Comparison of ENCODE assay signal across 1 cellular context in the genomic region with DNA sequence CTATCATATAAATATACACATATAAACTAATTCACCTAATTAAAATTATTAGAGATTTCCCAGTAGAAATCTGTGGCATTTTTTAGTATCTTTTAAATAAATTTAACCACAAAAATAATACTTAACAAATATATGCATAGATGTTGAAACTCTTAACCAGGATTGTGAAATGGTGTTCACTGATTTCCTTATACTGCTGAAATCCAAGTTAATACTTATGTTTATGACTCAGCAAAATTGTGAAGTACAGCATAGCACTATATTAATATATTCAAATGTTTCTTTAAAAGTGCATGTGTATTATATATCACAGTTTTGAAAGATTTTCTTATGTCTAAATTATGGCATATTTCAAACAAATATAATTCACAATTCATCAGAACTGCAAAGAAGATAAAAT.
TF ChIP-seq lines count a peak whose summit lies in the region.

No MANE protein-coding gene starts in this region.

TF ChIP-seq in IMR-90, 13 proteins besides CTCF, POLR2A, EP300 and RAD21 (continued from another document):
- TF ChIP-seq CEBPB (IDR thresholded peaks at IDR 0.05; ENCODE audit: low read depth, low read length) (peak; percentile 96), MAFK (IDR thresholded peaks at IDR 0.05; ENCODE audit: low read depth, low read length) (peak; percentile 91), NFE2L2 (IDR thresholded peaks at IDR 0.05; ENCODE audit: low read depth, low read length) (peak; percentile 99), ELK1 (IDR thresholded peaks at IDR 0.05; ENCODE audit: borderline replicate concordance, low read depth, low read length) (no peak), MAZ (IDR thresholded peaks at IDR 0.05; ENCODE audit: borderline replicate concordance, low read depth, low read length) (no peak)
